In the genomic region with DNA sequence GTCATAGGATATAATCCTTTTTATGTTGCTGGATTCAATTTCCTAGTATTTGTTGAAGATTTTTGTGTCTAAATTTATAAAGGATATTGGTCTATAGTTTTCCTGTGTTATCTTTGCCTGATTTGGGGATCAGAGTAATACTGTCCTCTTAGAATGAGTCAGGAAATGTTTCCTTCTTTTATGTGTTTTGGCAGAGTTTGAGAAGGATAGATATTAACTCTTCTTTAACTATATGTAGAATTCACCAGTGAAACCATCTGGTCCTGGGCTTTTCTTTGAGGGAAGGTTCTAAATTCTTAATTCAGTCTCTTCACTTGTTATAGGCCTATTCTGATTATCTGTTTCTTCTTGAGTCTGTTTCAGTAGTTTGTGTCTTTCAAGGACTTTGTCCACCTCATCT, we compare ENCODE assay signal across 25 cellular contexts.
"Had no signal": no experiment of that assay in that cellular context is flagged by ENCODE, and none has a peak within 500 bp of the region (broad histone marks: within the 10 kb centered on the region; RNA-seq: fewer than 3 reads in every experiment).

No MANE protein-coding gene starts in this region.

- H3K36me3 ChIP-seq: left lung, lower lobe of right lung, ovary, right atrium auricular region, right lobe of liver, stomach, suprapubic skin, thoracic aorta, tibial artery, upper lobe of right lung had no signal

- ATAC-seq: left colon; left lung; lower lobe of right lung; naive thymus-derived CD8-positive, alpha-beta T cell; right lobe of liver; stimulated activated memory B cell treated with anti-CD40 and anti-IgM and Interleukin-4, amounts not matched to agents 10 μg/mL and 1 μg/mL and 100 μg/mL, for 72 hours; stimulated activated naive CD8-positive, alpha-beta T cell treated with anti-CD3 and anti-CD28 coated beads, Interleukin-15, Interleukin-2, amounts not matched to agents 100 U/mL and 50 U/mL, for 24 hours; upper lobe of right lung had no signal

- H3K27ac ChIP-seq: left lung, lower lobe of right lung, ovary, right atrium auricular region, right lobe of liver, stomach, suprapubic skin, thoracic aorta, tibial artery, upper lobe of right lung had no signal

- DNase-seq: hippocampal formation; immature natural killer cell; kidney; left colon; left lung; lower lobe of right lung; mammary epithelial cell; naive thymus-derived CD8-positive, alpha-beta T cell; nucleus accumbens; ovary; right lobe of liver; stimulated activated CD4-positive, alpha-beta T cell treated with anti-CD3 and anti-CD28 coated beads, Interleukin-1b, Interleukin-23, amount 100 ng/mL, for 48 hours; stimulated activated CD4-positive, alpha-beta T cell treated with anti-CD3 and anti-CD28 coated beads, Interleukin-2, amount 100 ng/mL, for 48 hours; stimulated activated CD4-positive, alpha-beta T cell treated with anti-CD3 and anti-CD28 coated beads, Interleukin-4, amount 100 ng/mL, for 4 hours; stimulated activated CD8-positive, alpha-beta memory T cell treated with anti-CD3 and anti-CD28 coated beads, Interleukin-4, amount 100 ng/mL, for 48 hours; stimulated activated naive CD8-positive, alpha-beta T cell treated with anti-CD3 and anti-CD28 coated beads, Interleukin-15, Interleukin-2, amounts not matched to agents 100 U/mL and 50 U/mL, for 24 hours; stomach; tibial artery; trophoblast cell; upper lobe of right lung had no signal

- H3K4me2 ChIP-seq: smooth muscle cell had no signal

- H3K4me1 ChIP-seq: left lung, lower lobe of right lung, right atrium auricular region, right lobe of liver, stomach, suprapubic skin, tibial artery, upper lobe of right lung had no signal

- H3K9me3 ChIP-seq: ovary, right lobe of liver, suprapubic skin, thoracic aorta had no signal

- H3K4me3 ChIP-seq: left lung, lower lobe of right lung, ovary, right atrium auricular region, right lobe of liver, smooth muscle cell, stomach, suprapubic skin, thoracic aorta, tibial artery, upper lobe of right lung had no signal

- H3K27me3 ChIP-seq: ovary, right atrium auricular region, right lobe of liver, stomach, suprapubic skin, tibial artery, upper lobe of right lung had no signal
